Comparison of ENCODE assay signal across 8 cellular contexts in the genomic region with DNA sequence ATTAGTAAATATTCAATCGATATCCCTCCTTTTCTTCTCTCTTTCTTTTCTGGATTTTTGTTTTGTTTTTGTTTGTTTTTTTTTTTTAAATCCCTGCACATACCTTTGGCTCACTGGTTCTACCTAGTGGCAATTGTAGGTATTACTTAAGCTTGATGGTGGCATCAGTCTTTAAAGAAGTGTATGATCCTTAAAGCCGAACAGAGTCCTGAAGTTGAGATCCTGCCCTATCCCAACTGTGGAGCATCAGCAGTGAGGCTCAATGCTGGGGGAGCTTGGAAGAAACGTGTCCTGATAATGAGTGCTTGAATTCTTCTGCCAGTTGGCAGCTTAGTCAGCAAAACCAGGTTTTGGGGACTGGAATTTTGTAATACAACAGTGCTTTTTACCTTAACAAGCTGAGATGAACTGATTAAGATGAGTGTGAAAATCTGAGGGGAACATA.
DNase-seq lines count a peak whose midpoint lies in the region; ATAC-seq, FAIRE-seq and TF ChIP-seq lines count a peak whose summit lies in the region.

No MANE protein-coding gene starts in this region.

- no peaks in the 10 kb centered on the region for H3K23me2 ChIP-seq in H1 (ENCODE audit: low read depth, low read length)

- H2BK20ac ChIP-seq in H1 (ENCODE audit: low read length): no peak overlapping the region

- no peak overlapping the region for H4K8ac ChIP-seq in H1 (ENCODE audit: extremely low read depth, insufficient read depth, low read length)

- no peaks in the 10 kb centered on the region for H3K27me3 ChIP-seq in H1 (replicated peaks in 1 of 4; ENCODE audit: control insufficient read depth in 3 of 4, extremely low read depth in 1 of 4, insufficient read depth in 3 of 4, low read length in 3 of 4)
- H3K27me3 ChIP-seq in naive thymus-derived CD4-positive, alpha-beta T cell (ENCODE audit: control insufficient read depth in 2 of 2, insufficient read depth in 2 of 2, low read length in 2 of 2): no peaks in the 10 kb centered on the region
- peaks cover 8% of the 10 kb centered on the region for H3K27me3 ChIP-seq in HAP-1 (ENCODE audit: low read depth)

- H3K36me3 Mint-ChIP-seq in naive thymus-derived CD4-positive, alpha-beta T cell: peaks cover 0 to 1% (median 0%) of the 10 kb centered on the region in 5 donors
- H3K36me3 Mint-ChIP-seq in activated CD4-positive, alpha-beta memory T cell treated with anti-CD3 and anti-CD28 coated beads, Interleukin-2, amount 10 ng/mL, durations not matched to agents 7 days and 5 days (ENCODE audit: low read depth): peaks cover 2% of the 10 kb centered on the region

- no TSS peak for BruUV-seq in OCI-LY7 (replicated peaks; lab: Mats Ljungman, UMichigan)

- no peak for TF ChIP-seq EP300 in H1 (IDR thresholded peaks at IDR 0.05; ENCODE audit: borderline replicate concordance in 1 of 2, low read depth in 2 of 2, low read length in 2 of 2)

- H4K5ac ChIP-seq in H1 (ENCODE audit: insufficient read length, low read depth, low read length): no peak overlapping the region

- H3K27ac Mint-ChIP-seq in naive thymus-derived CD4-positive, alpha-beta T cell: peak overlapping the region in 4 of 9 donors; percentile 0 to 22 (median 9)
- no peak overlapping the region for H3K27ac Mint-ChIP-seq in activated CD4-positive, alpha-beta memory T cell treated with anti-CD3 and anti-CD28 coated beads, Interleukin-2, amount 10 ng/mL, durations not matched to agents 7 days and 5 days

- no peak overlapping the region for H2BK120ac ChIP-seq in H1 (replicated peaks; ENCODE audit: low read depth, low read length)

- no peak overlapping the region for H3K14ac ChIP-seq in H1 (ENCODE audit: insufficient read length)

- no peak overlapping the region for H2BK15ac ChIP-seq in H1 (ENCODE audit: low read length)

- TF ChIP-seq RAD21 in H1 (IDR thresholded peaks at IDR 0.05 in 1 of 2, conservative IDR thresholded peaks at IDR 0.05 in 1 of 2; ENCODE audit: low read depth in 2 of 2, low read length in 2 of 2): peak; percentile 76 to 80

- no peak overlapping the region for H3K23ac ChIP-seq in H1 (ENCODE audit: insufficient read length)

- TF ChIP-seq CTCF in OCI-LY7 (conservative IDR thresholded peaks at IDR 0.05; ENCODE audit: low read length) (peak; percentile 93), H1 (IDR thresholded peaks at IDR 0.05; ENCODE audit: control extremely low read depth in 1 of 3, insufficient read depth in 1 of 3, low read depth in 1 of 3, low read length in 3 of 3) (peak in 2 of 3 experiments; percentile 54 to 59; a peak in 2 of 4 replicates)

- peak; percentile 55 for ATAC-seq in GM21367 (IDR thresholded peaks at IDR 0.05; ENCODE audit: unreplicated experiment)
- ATAC-seq in naive thymus-derived CD4-positive, alpha-beta T cell: peak; percentile 87
- ATAC-seq in HG03457 (IDR thresholded peaks at IDR 0.05; ENCODE audit: unreplicated experiment): no peak

- no peak overlapping the region for H3K56ac ChIP-seq in H1 (replicated peaks; ENCODE audit: insufficient read length, low read depth, low read length)

- H4K20me1 ChIP-seq in OCI-LY7 (ENCODE audit: insufficient read depth, low read length) (no peaks in the 10 kb centered on the region), H1 (replicated peaks in 1 of 2; ENCODE audit: control insufficient read depth in 1 of 2, insufficient read depth in 2 of 2, low read length in 2 of 2) (no peaks in the 10 kb centered on the region)

- 48% methylated on average over 3 of the region's 3 CpGs; no CpG with 5 or more reads in 1 of the 2 experiments for WGBS in H1 (ENCODE audit: extremely low coverage in 1 of 2, insufficient coverage in 1 of 2, insufficient read length in 1 of 2, insufficient replicate concordance in 2 of 2, low coverage in 1 of 2, low lambda C conversion rate in 2 of 2, missing lambda C conversion rate in 1 of 2), 2 experiments

- H3K27ac ChIP-seq in OCI-LY7 (ENCODE audit: low read depth, low read length, poor library complexity, severe bottlenecking) (no peak overlapping the region), H1 (ENCODE audit: low read depth, low read length) (no peak overlapping the region)
- no peak overlapping the region for H3K27ac ChIP-seq in naive thymus-derived CD4-positive, alpha-beta T cell (ENCODE audit: low read depth, low read length)

- no peaks in the 10 kb centered on the region for H3K79me1 ChIP-seq in H1 (ENCODE audit: low read depth, low read length)

- no peak overlapping the region for H3K4me3 Mint-ChIP-seq in naive thymus-derived CD4-positive, alpha-beta T cell
- no peak overlapping the region for H3K4me3 Mint-ChIP-seq in activated CD4-positive, alpha-beta memory T cell treated with anti-CD3 and anti-CD28 coated beads, Interleukin-2, amount 10 ng/mL, durations not matched to agents 7 days and 5 days

- H4K91ac ChIP-seq in H1 (replicated peaks; ENCODE audit: insufficient read length, low read length): no peak overlapping the region

- no peaks in the 10 kb centered on the region for H3K9me2 ChIP-seq in OCI-LY7 (ENCODE audit: insufficient read depth, low read length)

- H3K4me3 ChIP-seq in OCI-LY7 (ENCODE audit: low read depth, low read length, poor library complexity, severe bottlenecking): no peak overlapping the region
- H3K4me3 ChIP-seq in H1 (ENCODE audit: extremely low read depth in 1 of 4, insufficient read depth in 2 of 4, low read depth in 3 of 4, low read length in 4 of 4): no peak overlapping the region
- no peak overlapping the region for H3K4me3 ChIP-seq in naive thymus-derived CD4-positive, alpha-beta T cell (ENCODE audit: low read length)
- no peak overlapping the region for H3K4me3 ChIP-seq in HAP-1

- H2AFZ ChIP-seq in OCI-LY7 (ENCODE audit: low read length) (peak overlapping the region; percentile 25; the same call in 1 of the 2 replicates), H1 (ENCODE audit: low read length) (peak overlapping the region; percentile 76; the same call in 1 of the 2 replicates)

- no peaks in the 10 kb centered on the region for H3K9me3 Mint-ChIP-seq in naive thymus-derived CD4-positive, alpha-beta T cell
- H3K9me3 Mint-ChIP-seq in activated CD4-positive, alpha-beta memory T cell treated with anti-CD3 and anti-CD28 coated beads, Interleukin-2, amount 10 ng/mL, durations not matched to agents 7 days and 5 days: no peaks in the 10 kb centered on the region

- in situ Hi-C loops in HAP-1 (cut with MboI; ENCODE audit: low sequenced_read_pairs): loop anchor here (10.0 kb wide), 1 partner anchor 265 kb away; no protein-coding TSS in a partner anchor

- TF ChIP-seq POLR2A in H1 (IDR thresholded peaks at IDR 0.05; ENCODE audit: control extremely low read depth in 1 of 2, low read depth in 2 of 2, low read length in 2 of 2): no peak

- H3K4me1 ChIP-seq in OCI-LY7 (ENCODE audit: insufficient read depth, low read length, poor library complexity, severe bottlenecking): no peaks in the 10 kb centered on the region
- H3K4me1 ChIP-seq in H1 (replicated peaks in 1 of 4; ENCODE audit: control insufficient read depth in 3 of 4, insufficient read depth in 4 of 4, low read length in 3 of 4): peaks cover 0 to 5% (median 0%) of the 10 kb centered on the region in 4 experiments; a peak in 1 of 7 replicates
- H3K4me1 ChIP-seq in naive thymus-derived CD4-positive, alpha-beta T cell (ENCODE audit: control insufficient read depth in 2 of 2, insufficient read depth in 2 of 2, low read length in 2 of 2): peaks cover 0 to 13% of the 10 kb centered on the region in 2 donors
- H3K4me1 ChIP-seq in HAP-1: no peaks in the 10 kb centered on the region

- H3K79me2 ChIP-seq in OCI-LY7 (ENCODE audit: insufficient read depth, low read depth, low read length) (no peaks in the 10 kb centered on the region), H1 (ENCODE audit: control insufficient read depth in 1 of 2, insufficient read depth in 2 of 2, low read length in 2 of 2) (no peaks in the 10 kb centered on the region)

- no peak overlapping the region for H3K4ac ChIP-seq in H1 (replicated peaks; ENCODE audit: insufficient read length, low read depth, low read length)

- H3K18ac ChIP-seq in H1 (ENCODE audit: extremely low read depth, low read length): no peak overlapping the region

- DNase-seq in D341Med (ENCODE audit: low spot score) (peak; percentile 63), OCI-LY7 (ENCODE audit: low spot score) (peak; percentile 53), H1 (ENCODE audit: low read depth in 1 of 2, low spot score in 2 of 2) (no peak), HAP-1 (ENCODE audit: low spot score in 2 of 2) (no peak)
- peak in 7 of 9 donors; percentile 29 to 61 (median 48) for DNase-seq in naive thymus-derived CD4-positive, alpha-beta T cell
- DNase-seq in activated CD4-positive, alpha-beta memory T cell treated with anti-CD3 and anti-CD28 coated beads, Interleukin-2, amount 10 ng/mL, durations not matched to agents 7 days and 5 days: no peak

- no peak overlapping the region for H3K9ac ChIP-seq in H1 (replicated peaks in 1 of 4; ENCODE audit: extremely low read depth in 1 of 4, low read depth in 3 of 4, low read length in 3 of 4)

- peaks cover 21 to 50% (median 32%) of the 10 kb centered on the region in 7 donors for H3K4me1 Mint-ChIP-seq in naive thymus-derived CD4-positive, alpha-beta T cell
- H3K4me1 Mint-ChIP-seq in activated CD4-positive, alpha-beta memory T cell treated with anti-CD3 and anti-CD28 coated beads, Interleukin-2, amount 10 ng/mL, durations not matched to agents 7 days and 5 days: peaks cover 24% of the 10 kb centered on the region

- H3K36me3 ChIP-seq in OCI-LY7 (ENCODE audit: insufficient read depth, low read length) (no peaks in the 10 kb centered on the region), H1 (ENCODE audit: control insufficient read depth in 2 of 4, insufficient read depth in 4 of 4, low read length in 3 of 4) (no peaks in the 10 kb centered on the region), HAP-1 (replicated peaks) (no peaks in the 10 kb centered on the region)
- H3K36me3 ChIP-seq in naive thymus-derived CD4-positive, alpha-beta T cell (ENCODE audit: control insufficient read depth in 2 of 3, insufficient read depth in 3 of 3, low read length in 3 of 3): no peaks in the 10 kb centered on the region

- H2BK12ac ChIP-seq in H1 (ENCODE audit: low read depth, low read length): no peak overlapping the region

- CTCF ChIA-PET in OCI-LY7 (lab: Charles Lee; ENCODE audit: unreplicated experiment): interaction anchor here (0.6 kb wide), 1 partner anchor 247 kb away, joined by 3 read pairs; no protein-coding TSS in a partner anchor
- CTCF ChIA-PET in H1 (lab: Charles Lee; ENCODE audit: partially characterized antibody): interaction anchor here (0.5 to 5.8 kb wide), 37 partner anchors 8 to 678 kb away, joined by 3 to 96 read pairs (median 4); a partner anchor contains a TSS
- CTCF ChIA-PET in naive thymus-derived CD4-positive, alpha-beta T cell (lab: Charles Lee): interaction anchor here (0.7 to 6.7 kb wide), 23 partner anchors 10 to 291 kb away, joined by 3 to 95 read pairs (median 5); no protein-coding TSS in a partner anchor
- CTCF ChIA-PET in activated CD4-positive, alpha-beta memory T cell treated with anti-CD3 and anti-CD28 coated beads, Interleukin-2, amount 10 ng/mL, durations not matched to agents 7 days and 5 days (lab: Charles Lee): interaction anchor here (0.7 to 5.3 kb wide), 38 partner anchors 8 to 717 kb away, joined by 3 to 126 read pairs (median 4); a partner anchor contains a TSS

- peaks cover 0 to 8% (median 0%) of the 10 kb centered on the region in 5 donors for H3K27me3 Mint-ChIP-seq in naive thymus-derived CD4-positive, alpha-beta T cell
- peaks cover 12% of the 10 kb centered on the region for H3K27me3 Mint-ChIP-seq in activated CD4-positive, alpha-beta memory T cell treated with anti-CD3 and anti-CD28 coated beads, Interleukin-2, amount 10 ng/mL, durations not matched to agents 7 days and 5 days

- H3K4me2 ChIP-seq in OCI-LY7 (ENCODE audit: low read length) (no peak overlapping the region), H1 (ENCODE audit: insufficient read depth in 1 of 2, low read depth in 2 of 2, low read length in 2 of 2) (no peak overlapping the region)

- intact Hi-C loops in OCI-LY7 (cut with micrococcal nuclease; ENCODE audit: unreplicated experiment): loop anchor here (1.0 to 5.0 kb wide), 2 partner anchors 112 to 269 kb away; no protein-coding TSS in a partner anchor
- intact Hi-C loops in naive thymus-derived CD4-positive, alpha-beta T cell (cut with micrococcal nuclease): loop anchor here (1.0 to 5.0 kb wide), 18 partner anchors 8 to 717 kb away; a partner anchor contains a TSS

- peak; percentile 58 for FAIRE-seq in H1 (lab: Jason Lieb, UNC)

- POLR2A ChIA-PET in OCI-LY7 (lab: Charles Lee): interaction anchor here (0.6 to 0.7 kb wide), 2 partner anchors 103 to 198 kb away, joined by 3 read pairs; no protein-coding TSS in a partner anchor
- POLR2A ChIA-PET in H1 (lab: Charles Lee; ENCODE audit: partially characterized antibody): interaction anchor here (0.5 kb wide), 1 partner anchor 211 kb away, joined by 3 read pairs; no protein-coding TSS in a partner anchor
- POLR2A ChIA-PET in naive thymus-derived CD4-positive, alpha-beta T cell (lab: Charles Lee): interaction anchor here (0.6 to 1.3 kb wide), 6 partner anchors 77 to 540 kb away, joined by 3 read pairs; no protein-coding TSS in a partner anchor
- POLR2A ChIA-PET in activated CD4-positive, alpha-beta memory T cell treated with anti-CD3 and anti-CD28 coated beads, Interleukin-2, amount 10 ng/mL, durations not matched to agents 7 days and 5 days (lab: Charles Lee): interaction anchor here (0.6 to 1.5 kb wide), 12 partner anchors 8 to 269 kb away, joined by 3 to 6 read pairs (median 4); no protein-coding TSS in a partner anchor

- no peak overlapping the region for H2AK5ac ChIP-seq in H1 (ENCODE audit: low read depth, low read length)

- H2BK5ac ChIP-seq in H1 (ENCODE audit: low read depth, low read length): no peak overlapping the region

- H3K9me3 ChIP-seq in OCI-LY7 (ENCODE audit: low read length) (no peaks in the 10 kb centered on the region), H1 (ENCODE audit: insufficient read depth in 2 of 2, low read depth in 1 of 2, low read length in 1 of 2) (no peaks in the 10 kb centered on the region), HAP-1 (no peaks in the 10 kb centered on the region)
- H3K9me3 ChIP-seq in naive thymus-derived CD4-positive, alpha-beta T cell (ENCODE audit: control insufficient read depth in 2 of 3, low read length in 3 of 3): no peaks in the 10 kb centered on the region

Comparison
In these comparisons a context has a peak if more than half of its experiments do, and no peak if none do; other contexts are left out.
1. DNase-seq: peak in D341Med (single experiment), OCI-LY7 (single experiment) and naive thymus-derived CD4-positive, alpha-beta T cell (7 of 9); none in H1 (0 of 2), HAP-1 (0 of 2) and activated CD4-positive, alpha-beta memory T cell treated with anti-CD3 and anti-CD28 coated beads, Interleukin-2, amount 10 ng/mL, durations not matched to agents 7 days and 5 days (single experiment).